In genomic region chr10:36671607-36672006, GRCh38 we compare ENCODE assay signal across 1 cellular context.
TF ChIP-seq lines count a peak whose summit lies in the region.

No MANE protein-coding gene starts in this region.

TF ChIP-seq in GM23338, 12 proteins besides CTCF, POLR2A, EP300 and RAD21 (continued from another document):
- TF ChIP-seq ZNF462 (CRISPR knock-in tag; IDR thresholded peaks at IDR 0.05) (no peak), EZH2phosphoT487 (IDR thresholded peaks at IDR 0.05; ENCODE audit: unreplicated experiment) (no peak), CREB1 (CRISPR knock-in tag; IDR thresholded peaks at IDR 0.05; ENCODE audit: low read depth) (no peak), POLR2AphosphoS5 (IDR thresholded peaks at IDR 0.05; ENCODE audit: low read depth) (no peak)
